33 cellular contexts compared by ENCODE assay signal in the genomic region with DNA sequence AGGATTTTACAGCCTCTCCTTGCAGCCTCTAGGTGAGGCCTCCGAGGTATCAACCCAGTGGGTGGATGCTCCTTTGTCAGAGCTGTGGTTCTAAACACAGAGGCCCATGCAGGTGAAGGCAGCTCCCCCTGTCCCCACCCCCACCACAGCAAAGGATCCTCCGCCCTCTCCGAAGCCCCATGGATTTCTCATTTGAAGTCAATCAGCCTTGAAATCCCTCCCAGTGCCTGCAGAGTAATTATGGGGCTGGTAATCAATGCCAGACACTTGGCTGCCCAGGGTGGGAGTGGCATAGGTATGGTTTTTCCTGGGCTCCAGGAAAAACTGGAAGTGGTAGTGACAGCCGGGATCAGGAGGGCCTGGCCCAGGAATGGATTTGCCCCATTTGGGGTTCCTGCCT.
"Had no signal": no experiment of that assay in that cellular context is flagged by ENCODE, and none has a peak within 500 bp of the region (broad histone marks: within the 10 kb centered on the region; RNA-seq: fewer than 3 reads in every experiment).

No MANE protein-coding gene starts in this region.

- FAIRE-seq: colon, endometrium, TTC549 had no signal

- H3K27ac ChIP-seq: adrenal gland, body of pancreas, epithelial cell of prostate, esophagus squamous epithelium, heart right ventricle, lower lobe of right lung, stomach, thyroid gland, upper lobe of left lung, VCaP had no signal

- H3K4me1 ChIP-seq: adrenal gland, body of pancreas, esophagus squamous epithelium, heart right ventricle, lower lobe of right lung, stomach, thyroid gland, upper lobe of left lung had no signal

- H3K9me3 ChIP-seq: adrenal gland, body of pancreas, esophagus squamous epithelium, heart right ventricle, lower lobe of right lung, stomach, thyroid gland, upper lobe of left lung had no signal

- H3K27me3 ChIP-seq: adrenal gland, body of pancreas, thyroid gland, upper lobe of left lung had no signal

- DNase-seq: activated CD4-positive, alpha-beta T cell treated with anti-CD3 and anti-CD28 coated beads for 48 hours; activated CD4-positive, alpha-beta T cell treated with anti-CD3 and anti-CD28 coated beads, Interleukin-2, amount 50 U/mL, for 48 hours; activated CD8-positive, alpha-beta memory T cell treated with anti-CD3 and anti-CD28 coated beads for 24 hours; activated effector memory CD4-positive, alpha-beta T cell treated with anti-CD3 and anti-CD28 coated beads, Interleukin-2, amount 50 U/mL, for 16 hours; activated naive CD4-positive, alpha-beta T cell treated with anti-CD3 and anti-CD28 coated beads for 36 hours; activated naive CD8-positive, alpha-beta T cell treated with anti-CD3 and anti-CD28 coated beads for 36 hours; activated T-cell treated with anti-CD3 and anti-CD28 coated beads, Interleukin-2, amount 50 U/mL, for 1 hour; adrenal gland; aorta; body of pancreas; dermis blood vessel endothelial cell; effector CD4-positive, alpha-beta T cell; esophagus squamous epithelium; foreskin melanocyte; heart right ventricle; lower lobe of right lung; mesenchymal stem cell; naive thymus-derived CD8-positive, alpha-beta T cell; right cardiac atrium; stimulated activated CD4-positive, alpha-beta T cell treated with anti-CD3 and anti-CD28 coated beads, Interleukin-15, amount 100 ng/mL, for 24 hours; stimulated activated CD4-positive, alpha-beta T cell treated with anti-CD3 and anti-CD28 coated beads, Interleukin-2, amount 100 ng/mL, for 24 hours; stimulated activated naive B cell treated with anti-CD40 and anti-IgM and Interleukin-4, amounts not matched to agents 10 μg/mL and 1 μg/mL and 100 μg/mL, for 72 hours; stomach; thyroid gland; upper lobe of left lung had no signal

- H3K36me3 Mint-ChIP-seq: activated naive CD8-positive, alpha-beta T cell treated with anti-CD3 and anti-CD28 coated beads for 36 hours; naive thymus-derived CD8-positive, alpha-beta T cell; stimulated activated naive B cell treated with anti-CD40 and anti-IgM and Interleukin-4, amounts not matched to agents 10 μg/mL and 1 μg/mL and 100 μg/mL, for 72 hours had no signal

- H3K9me3 Mint-ChIP-seq: activated naive CD4-positive, alpha-beta T cell treated with anti-CD3 and anti-CD28 coated beads for 36 hours; activated naive CD8-positive, alpha-beta T cell treated with anti-CD3 and anti-CD28 coated beads for 36 hours; activated T-helper 1 cell treated with anti-CD3 and anti-CD28 coated beads, Interleukin-12 subunit alpha, Interleukin-12 subunit beta, Interleukin-2, Interleukin-4 antibody, amounts not matched to agents 30 ng/mL and 10 ng/mL and 1 ng/mL, durations not matched to agents 14 hours and 24 hours and 36 hours; naive thymus-derived CD8-positive, alpha-beta T cell; stimulated activated naive B cell treated with anti-CD40 and anti-IgM and Interleukin-4, amounts not matched to agents 10 μg/mL and 1 μg/mL and 100 μg/mL, for 72 hours had no signal

- H3K4me3 Mint-ChIP-seq: activated naive CD4-positive, alpha-beta T cell treated with anti-CD3 and anti-CD28 coated beads for 36 hours; activated naive CD8-positive, alpha-beta T cell treated with anti-CD3 and anti-CD28 coated beads for 36 hours; activated T-helper 1 cell treated with anti-CD3 and anti-CD28 coated beads, Interleukin-12 subunit alpha, Interleukin-12 subunit beta, Interleukin-2, Interleukin-4 antibody, amounts not matched to agents 30 ng/mL and 10 ng/mL and 1 ng/mL, durations not matched to agents 14 hours and 24 hours and 36 hours; naive thymus-derived CD8-positive, alpha-beta T cell; stimulated activated naive B cell treated with anti-CD40 and anti-IgM and Interleukin-4, amounts not matched to agents 10 μg/mL and 1 μg/mL and 100 μg/mL, for 72 hours had no signal

- H3K4me1 Mint-ChIP-seq: activated naive CD8-positive, alpha-beta T cell treated with anti-CD3 and anti-CD28 coated beads for 36 hours; stimulated activated naive B cell treated with anti-CD40 and anti-IgM and Interleukin-4, amounts not matched to agents 10 μg/mL and 1 μg/mL and 100 μg/mL, for 72 hours had no signal

- H3K27ac Mint-ChIP-seq: activated naive CD4-positive, alpha-beta T cell treated with anti-CD3 and anti-CD28 coated beads for 36 hours; activated naive CD8-positive, alpha-beta T cell treated with anti-CD3 and anti-CD28 coated beads for 36 hours; activated T-helper 1 cell treated with anti-CD3 and anti-CD28 coated beads, Interleukin-12 subunit alpha, Interleukin-12 subunit beta, Interleukin-2, Interleukin-4 antibody, amounts not matched to agents 30 ng/mL and 10 ng/mL and 1 ng/mL, durations not matched to agents 14 hours and 24 hours and 36 hours; naive thymus-derived CD8-positive, alpha-beta T cell; stimulated activated naive B cell treated with anti-CD40 and anti-IgM and Interleukin-4, amounts not matched to agents 10 μg/mL and 1 μg/mL and 100 μg/mL, for 72 hours had no signal

- H3K36me3 ChIP-seq: adrenal gland, esophagus squamous epithelium, heart right ventricle, lower lobe of right lung, stomach, thyroid gland, upper lobe of left lung had no signal

- ATAC-seq: activated CD4-positive, CD25-positive, alpha-beta regulatory T cell treated with anti-CD3 and anti-CD28 coated beads, Interleukin-2, amount 50 U/mL, for 24 hours; body of pancreas; heart right ventricle; left lobe of liver; lower lobe of right lung; naive thymus-derived CD8-positive, alpha-beta T cell; right cardiac atrium; stimulated activated naive B cell treated with anti-CD40 and anti-IgM and Interleukin-4, amounts not matched to agents 10 μg/mL and 1 μg/mL and 100 μg/mL, for 72 hours had no signal

- H3K4me3 ChIP-seq: adrenal gland, body of pancreas, esophagus squamous epithelium, heart right ventricle, lower lobe of right lung, stomach, thyroid gland, upper lobe of left lung had no signal
